ENCODE assay signal across 1 cellular context in the genomic region with DNA sequence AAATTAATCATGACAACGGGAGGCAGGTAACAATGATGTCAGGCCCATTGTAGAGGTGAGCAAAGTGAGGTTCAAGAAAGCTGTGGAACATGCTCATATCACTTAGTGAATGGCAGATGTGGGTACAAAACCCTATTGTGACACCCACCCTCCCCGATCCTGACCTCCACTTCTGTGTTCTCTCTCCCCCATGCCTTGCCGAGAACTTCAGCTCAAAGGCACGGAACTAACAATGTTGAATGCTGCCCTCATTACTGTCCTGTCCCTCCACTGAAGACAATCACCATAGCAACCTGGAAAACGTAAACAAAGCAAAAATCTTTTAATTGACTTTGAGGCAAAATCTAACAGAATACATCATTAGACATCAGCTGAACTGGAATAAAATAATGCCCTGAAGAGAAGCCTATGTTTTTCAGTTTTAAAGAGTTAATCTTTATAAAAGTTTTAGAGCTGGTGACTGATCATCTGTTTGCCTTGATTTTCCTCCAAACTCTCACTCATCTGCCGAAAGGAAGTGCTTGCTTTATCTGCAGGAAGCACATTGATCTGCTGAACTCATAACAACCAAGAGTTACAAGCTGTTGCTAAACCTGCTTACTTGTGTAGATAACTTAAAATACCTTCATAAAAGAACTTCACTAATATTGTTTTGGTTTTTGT.
A peak's percentile ranks its signal among the peaks of the same experiment; 100 is the strongest.
TF ChIP-seq lines count a peak whose summit lies in the region.

No MANE protein-coding gene starts in this region.

TF ChIP-seq in K562, 482 proteins besides CTCF, POLR2A, EP300 and RAD21 (continued from another document and continues in another):
- TF ChIP-seq, protein P1, sequence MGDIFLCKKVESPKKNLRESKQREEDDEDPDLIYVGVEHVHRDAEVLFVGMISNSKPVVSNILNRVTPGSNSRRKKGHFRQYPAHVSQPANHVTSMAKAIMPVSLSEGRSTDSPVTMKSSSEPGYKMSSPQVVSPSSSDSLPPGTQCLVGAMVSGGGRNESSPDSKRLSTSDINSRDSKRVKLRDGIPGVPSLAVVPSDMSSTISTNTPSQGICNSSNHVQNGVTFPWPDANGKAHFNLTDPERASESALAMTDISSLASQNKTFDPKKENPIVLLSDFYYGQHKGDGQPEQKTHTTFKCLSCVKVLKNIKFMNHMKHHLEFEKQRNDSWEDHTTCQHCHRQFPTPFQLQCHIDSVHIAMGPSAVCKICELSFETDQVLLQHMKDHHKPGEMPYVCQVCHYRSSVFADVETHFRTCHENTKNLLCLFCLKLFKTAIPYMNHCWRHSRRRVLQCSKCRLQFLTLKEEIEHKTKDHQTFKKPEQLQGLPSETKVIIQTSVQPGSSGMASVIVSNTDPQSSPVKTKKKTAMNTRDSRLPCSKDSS (IDR thresholded peaks at IDR 0.05; ENCODE audit: low read depth, partially characterized antibody): no peak
- TF ChIP-seq POLR2AphosphoS2 (IDR thresholded peaks at IDR 0.05; ENCODE audit: low read length) (no peak), ZNF699 (CRISPR knock-in tag; IDR thresholded peaks at IDR 0.05; ENCODE audit: insufficient replicate concordance) (no peak), PTRF (tag; IDR thresholded peaks at IDR 0.05) (no peak), TAF7 (tag; IDR thresholded peaks at IDR 0.05) (no peak; the same call in 1 of the 2 replicates), MYBL2 (IDR thresholded peaks at IDR 0.05; ENCODE audit: low read depth) (no peak), MYBL2 (CRISPR knock-in tag; IDR thresholded peaks at IDR 0.05; ENCODE audit: borderline replicate concordance) (no peak), ZNF354B (CRISPR knock-in tag; IDR thresholded peaks at IDR 0.05) (no peak), EWSR1 (IDR thresholded peaks at IDR 0.05; ENCODE audit: borderline replicate concordance, low read depth, partially characterized antibody) (no peak), CBFA2T2 (conservative IDR thresholded peaks at IDR 0.05) (peak; percentile 94), ZNF282 (CRISPR knock-in tag; IDR thresholded peaks at IDR 0.05) (no peak), FOSL1 (tag; conservative IDR thresholded peaks at IDR 0.05) (peak; percentile 84), NFYB (IDR thresholded peaks at IDR 0.05; ENCODE audit: extremely low read depth, insufficient read length) (no peak), FOXK1 (CRISPR knock-in tag; IDR thresholded peaks at IDR 0.05; ENCODE audit: borderline replicate concordance) (no peak), ZNF778 (CRISPR knock-in tag; IDR thresholded peaks at IDR 0.05) (no peak), ADNP (tag; IDR thresholded peaks at IDR 0.05) (peak; percentile 90), ZKSCAN1 (IDR thresholded peaks at IDR 0.05; ENCODE audit: low read depth, low read length) (no peak), MYNN (IDR thresholded peaks at IDR 0.05) (no peak), MYNN (CRISPR knock-in tag; IDR thresholded peaks at IDR 0.05) (no peak), NELFE (IDR thresholded peaks at IDR 0.05; ENCODE audit: insufficient read depth, insufficient read length) (no peak), GABPB1 (CRISPR knock-in tag; IDR thresholded peaks at IDR 0.05) (no peak; the same call in 1 of the 2 replicates), ARHGAP35 (IDR thresholded peaks at IDR 0.05; ENCODE audit: partially characterized antibody) (no peak), MEF2A (IDR thresholded peaks at IDR 0.05; ENCODE audit: control insufficient read depth, low read depth, low read length) (peak; percentile 66; the same call in 1 of the 2 replicates), TCF7L2 (IDR thresholded peaks at IDR 0.05; ENCODE audit: low read depth, low read length) (no peak), SIRT6 (IDR thresholded peaks at IDR 0.05; ENCODE audit: low read depth, low read length) (no peak), ZNF644 (tag; IDR thresholded peaks at IDR 0.05; ENCODE audit: low read depth) (peak; percentile 81), ZNF121 (CRISPR knock-in tag; conservative IDR thresholded peaks at IDR 0.05) (peak; percentile 77), FOXJ3 (CRISPR knock-in tag; IDR thresholded peaks at IDR 0.05) (peak; percentile 97), KAT8 (IDR thresholded peaks at IDR 0.05; ENCODE audit: low read depth) (no peak), KDM1A (IDR thresholded peaks at IDR 0.05) (peak; percentile 95 to 96), PRMT5 (CRISPR knock-in tag; IDR thresholded peaks at IDR 0.05) (no peak), ZKSCAN3 (CRISPR knock-in tag; IDR thresholded peaks at IDR 0.05) (no peak), ZNF589 (CRISPR knock-in tag; IDR thresholded peaks at IDR 0.05; ENCODE audit: low read depth) (peak; percentile 66; the same call in 1 of the 2 replicates), POLR2H (tag; IDR thresholded peaks at IDR 0.05; ENCODE audit: low read depth) (peak; percentile 69; the same call in 1 of the 2 replicates), EGR1 (conservative IDR thresholded peaks at IDR 0.05) (0 out of 2 replicates have a peak, but pooled peaks have one; percentile 5), PCBP2 (IDR thresholded peaks at IDR 0.05; ENCODE audit: low read depth, low read length, poor library complexity, severe bottlenecking) (no peak)
- TF ChIP-seq, protein P2, sequence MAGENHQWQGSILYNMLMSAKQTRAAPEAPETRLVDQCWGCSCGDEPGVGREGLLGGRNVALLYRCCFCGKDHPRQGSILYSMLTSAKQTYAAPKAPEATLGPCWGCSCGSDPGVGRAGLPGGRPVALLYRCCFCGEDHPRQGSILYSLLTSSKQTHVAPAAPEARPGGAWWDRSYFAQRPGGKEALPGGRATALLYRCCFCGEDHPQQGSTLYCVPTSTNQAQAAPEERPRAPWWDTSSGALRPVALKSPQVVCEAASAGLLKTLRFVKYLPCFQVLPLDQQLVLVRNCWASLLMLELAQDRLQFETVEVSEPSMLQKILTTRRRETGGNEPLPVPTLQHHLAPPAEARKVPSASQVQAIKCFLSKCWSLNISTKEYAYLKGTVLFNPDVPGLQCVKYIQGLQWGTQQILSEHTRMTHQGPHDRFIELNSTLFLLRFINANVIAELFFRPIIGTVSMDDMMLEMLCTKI (IDR thresholded peaks at IDR 0.05; ENCODE audit: partially characterized antibody): no peak
- TF ChIP-seq, protein P3, sequence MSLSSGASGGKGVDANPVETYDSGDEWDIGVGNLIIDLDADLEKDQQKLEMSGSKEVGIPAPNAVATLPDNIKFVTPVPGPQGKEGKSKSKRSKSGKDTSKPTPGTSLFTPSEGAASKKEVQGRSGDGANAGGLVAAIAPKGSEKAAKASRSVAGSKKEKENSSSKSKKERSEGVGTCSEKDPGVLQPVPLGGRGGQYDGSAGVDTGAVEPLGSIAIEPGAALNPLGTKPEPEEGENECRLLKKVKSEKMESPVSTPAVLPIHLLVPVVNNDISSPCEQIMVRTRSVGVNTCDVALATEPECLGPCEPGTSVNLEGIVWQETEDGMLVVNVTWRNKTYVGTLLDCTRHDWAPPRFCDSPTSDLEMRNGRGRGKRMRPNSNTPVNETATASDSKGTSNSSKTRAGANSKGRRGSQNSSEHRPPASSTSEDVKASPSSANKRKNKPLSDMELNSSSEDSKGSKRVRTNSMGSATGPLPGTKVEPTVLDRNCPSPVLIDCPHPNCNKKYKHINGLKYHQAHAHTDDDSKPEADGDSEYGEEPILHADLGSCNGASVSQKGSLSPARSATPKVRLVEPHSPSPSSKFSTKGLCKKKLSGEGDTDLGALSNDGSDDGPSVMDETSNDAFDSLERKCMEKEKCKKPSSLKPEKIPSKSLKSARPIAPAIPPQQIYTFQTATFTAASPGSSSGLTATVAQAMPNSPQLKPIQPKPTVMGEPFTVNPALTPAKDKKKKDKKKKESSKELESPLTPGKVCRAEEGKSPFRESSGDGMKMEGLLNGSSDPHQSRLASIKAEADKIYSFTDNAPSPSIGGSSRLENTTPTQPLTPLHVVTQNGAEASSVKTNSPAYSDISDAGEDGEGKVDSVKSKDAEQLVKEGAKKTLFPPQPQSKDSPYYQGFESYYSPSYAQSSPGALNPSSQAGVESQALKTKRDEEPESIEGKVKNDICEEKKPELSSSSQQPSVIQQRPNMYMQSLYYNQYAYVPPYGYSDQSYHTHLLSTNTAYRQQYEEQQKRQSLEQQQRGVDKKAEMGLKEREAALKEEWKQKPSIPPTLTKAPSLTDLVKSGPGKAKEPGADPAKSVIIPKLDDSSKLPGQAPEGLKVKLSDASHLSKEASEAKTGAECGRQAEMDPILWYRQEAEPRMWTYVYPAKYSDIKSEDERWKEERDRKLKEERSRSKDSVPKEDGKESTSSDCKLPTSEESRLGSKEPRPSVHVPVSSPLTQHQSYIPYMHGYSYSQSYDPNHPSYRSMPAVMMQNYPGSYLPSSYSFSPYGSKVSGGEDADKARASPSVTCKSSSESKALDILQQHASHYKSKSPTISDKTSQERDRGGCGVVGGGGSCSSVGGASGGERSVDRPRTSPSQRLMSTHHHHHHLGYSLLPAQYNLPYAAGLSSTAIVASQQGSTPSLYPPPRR (CRISPR knock-in tag; IDR thresholded peaks at IDR 0.05; ENCODE audit: borderline replicate concordance): no peak
- TF ChIP-seq, protein P4, sequence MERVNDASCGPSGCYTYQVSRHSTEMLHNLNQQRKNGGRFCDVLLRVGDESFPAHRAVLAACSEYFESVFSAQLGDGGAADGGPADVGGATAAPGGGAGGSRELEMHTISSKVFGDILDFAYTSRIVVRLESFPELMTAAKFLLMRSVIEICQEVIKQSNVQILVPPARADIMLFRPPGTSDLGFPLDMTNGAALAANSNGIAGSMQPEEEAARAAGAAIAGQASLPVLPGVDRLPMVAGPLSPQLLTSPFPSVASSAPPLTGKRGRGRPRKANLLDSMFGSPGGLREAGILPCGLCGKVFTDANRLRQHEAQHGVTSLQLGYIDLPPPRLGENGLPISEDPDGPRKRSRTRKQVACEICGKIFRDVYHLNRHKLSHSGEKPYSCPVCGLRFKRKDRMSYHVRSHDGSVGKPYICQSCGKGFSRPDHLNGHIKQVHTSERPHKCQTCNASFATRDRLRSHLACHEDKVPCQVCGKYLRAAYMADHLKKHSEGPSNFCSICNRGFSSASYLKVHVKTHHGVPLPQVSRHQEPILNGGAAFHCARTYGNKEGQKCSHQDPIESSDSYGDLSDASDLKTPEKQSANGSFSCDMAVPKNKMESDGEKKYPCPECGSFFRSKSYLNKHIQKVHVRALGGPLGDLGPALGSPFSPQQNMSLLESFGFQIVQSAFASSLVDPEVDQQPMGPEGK (CRISPR knock-in tag; IDR thresholded peaks at IDR 0.05; ENCODE audit: borderline replicate concordance): no peak
- TF ChIP-seq, protein P5, sequence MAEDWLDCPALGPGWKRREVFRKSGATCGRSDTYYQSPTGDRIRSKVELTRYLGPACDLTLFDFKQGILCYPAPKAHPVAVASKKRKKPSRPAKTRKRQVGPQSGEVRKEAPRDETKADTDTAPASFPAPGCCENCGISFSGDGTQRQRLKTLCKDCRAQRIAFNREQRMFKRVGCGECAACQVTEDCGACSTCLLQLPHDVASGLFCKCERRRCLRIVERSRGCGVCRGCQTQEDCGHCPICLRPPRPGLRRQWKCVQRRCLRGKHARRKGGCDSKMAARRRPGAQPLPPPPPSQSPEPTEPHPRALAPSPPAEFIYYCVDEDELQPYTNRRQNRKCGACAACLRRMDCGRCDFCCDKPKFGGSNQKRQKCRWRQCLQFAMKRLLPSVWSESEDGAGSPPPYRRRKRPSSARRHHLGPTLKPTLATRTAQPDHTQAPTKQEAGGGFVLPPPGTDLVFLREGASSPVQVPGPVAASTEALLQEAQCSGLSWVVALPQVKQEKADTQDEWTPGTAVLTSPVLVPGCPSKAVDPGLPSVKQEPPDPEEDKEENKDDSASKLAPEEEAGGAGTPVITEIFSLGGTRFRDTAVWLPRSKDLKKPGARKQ (CRISPR knock-in tag; IDR thresholded peaks at IDR 0.05): no peak
- TF ChIP-seq, protein P6, sequence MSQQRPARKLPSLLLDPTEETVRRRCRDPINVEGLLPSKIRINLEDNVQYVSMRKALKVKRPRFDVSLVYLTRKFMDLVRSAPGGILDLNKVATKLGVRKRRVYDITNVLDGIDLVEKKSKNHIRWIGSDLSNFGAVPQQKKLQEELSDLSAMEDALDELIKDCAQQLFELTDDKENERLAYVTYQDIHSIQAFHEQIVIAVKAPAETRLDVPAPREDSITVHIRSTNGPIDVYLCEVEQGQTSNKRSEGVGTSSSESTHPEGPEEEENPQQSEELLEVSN (IDR thresholded peaks at IDR 0.05; ENCODE audit: borderline replicate concordance in 1 of 2, extremely low read depth in 1 of 2, insufficient read depth in 1 of 2, insufficient read length in 1 of 2, low read depth in 1 of 2, low read length in 1 of 2, poor library complexity in 1 of 2, severe bottlenecking in 1 of 2): no peak
- TF ChIP-seq, protein P7, sequence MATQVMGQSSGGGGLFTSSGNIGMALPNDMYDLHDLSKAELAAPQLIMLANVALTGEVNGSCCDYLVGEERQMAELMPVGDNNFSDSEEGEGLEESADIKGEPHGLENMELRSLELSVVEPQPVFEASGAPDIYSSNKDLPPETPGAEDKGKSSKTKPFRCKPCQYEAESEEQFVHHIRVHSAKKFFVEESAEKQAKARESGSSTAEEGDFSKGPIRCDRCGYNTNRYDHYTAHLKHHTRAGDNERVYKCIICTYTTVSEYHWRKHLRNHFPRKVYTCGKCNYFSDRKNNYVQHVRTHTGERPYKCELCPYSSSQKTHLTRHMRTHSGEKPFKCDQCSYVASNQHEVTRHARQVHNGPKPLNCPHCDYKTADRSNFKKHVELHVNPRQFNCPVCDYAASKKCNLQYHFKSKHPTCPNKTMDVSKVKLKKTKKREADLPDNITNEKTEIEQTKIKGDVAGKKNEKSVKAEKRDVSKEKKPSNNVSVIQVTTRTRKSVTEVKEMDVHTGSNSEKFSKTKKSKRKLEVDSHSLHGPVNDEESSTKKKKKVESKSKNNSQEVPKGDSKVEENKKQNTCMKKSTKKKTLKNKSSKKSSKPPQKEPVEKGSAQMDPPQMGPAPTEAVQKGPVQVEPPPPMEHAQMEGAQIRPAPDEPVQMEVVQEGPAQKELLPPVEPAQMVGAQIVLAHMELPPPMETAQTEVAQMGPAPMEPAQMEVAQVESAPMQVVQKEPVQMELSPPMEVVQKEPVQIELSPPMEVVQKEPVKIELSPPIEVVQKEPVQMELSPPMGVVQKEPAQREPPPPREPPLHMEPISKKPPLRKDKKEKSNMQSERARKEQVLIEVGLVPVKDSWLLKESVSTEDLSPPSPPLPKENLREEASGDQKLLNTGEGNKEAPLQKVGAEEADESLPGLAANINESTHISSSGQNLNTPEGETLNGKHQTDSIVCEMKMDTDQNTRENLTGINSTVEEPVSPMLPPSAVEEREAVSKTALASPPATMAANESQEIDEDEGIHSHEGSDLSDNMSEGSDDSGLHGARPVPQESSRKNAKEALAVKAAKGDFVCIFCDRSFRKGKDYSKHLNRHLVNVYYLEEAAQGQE (CRISPR knock-in tag; IDR thresholded peaks at IDR 0.05; ENCODE audit: low read depth): no peak
- TF ChIP-seq, protein P8, sequence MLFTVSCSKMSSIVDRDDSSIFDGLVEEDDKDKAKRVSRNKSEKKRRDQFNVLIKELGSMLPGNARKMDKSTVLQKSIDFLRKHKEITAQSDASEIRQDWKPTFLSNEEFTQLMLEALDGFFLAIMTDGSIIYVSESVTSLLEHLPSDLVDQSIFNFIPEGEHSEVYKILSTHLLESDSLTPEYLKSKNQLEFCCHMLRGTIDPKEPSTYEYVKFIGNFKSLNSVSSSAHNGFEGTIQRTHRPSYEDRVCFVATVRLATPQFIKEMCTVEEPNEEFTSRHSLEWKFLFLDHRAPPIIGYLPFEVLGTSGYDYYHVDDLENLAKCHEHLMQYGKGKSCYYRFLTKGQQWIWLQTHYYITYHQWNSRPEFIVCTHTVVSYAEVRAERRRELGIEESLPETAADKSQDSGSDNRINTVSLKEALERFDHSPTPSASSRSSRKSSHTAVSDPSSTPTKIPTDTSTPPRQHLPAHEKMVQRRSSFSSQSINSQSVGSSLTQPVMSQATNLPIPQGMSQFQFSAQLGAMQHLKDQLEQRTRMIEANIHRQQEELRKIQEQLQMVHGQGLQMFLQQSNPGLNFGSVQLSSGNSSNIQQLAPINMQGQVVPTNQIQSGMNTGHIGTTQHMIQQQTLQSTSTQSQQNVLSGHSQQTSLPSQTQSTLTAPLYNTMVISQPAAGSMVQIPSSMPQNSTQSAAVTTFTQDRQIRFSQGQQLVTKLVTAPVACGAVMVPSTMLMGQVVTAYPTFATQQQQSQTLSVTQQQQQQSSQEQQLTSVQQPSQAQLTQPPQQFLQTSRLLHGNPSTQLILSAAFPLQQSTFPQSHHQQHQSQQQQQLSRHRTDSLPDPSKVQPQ (CRISPR knock-in tag; IDR thresholded peaks at IDR 0.05; ENCODE audit: borderline replicate concordance): no peak
